25 cellular contexts compared by ENCODE assay signal in genomic region chr3:54857343-54857742, GRCh38.
DNase-seq lines count a peak whose midpoint lies in the region; TF ChIP-seq lines count a peak whose summit lies in the region.
"Had no signal": no experiment of that assay in that cellular context is flagged by ENCODE, and none has a peak within 500 bp of the region (broad histone marks: within the 10 kb centered on the region; RNA-seq: fewer than 3 reads in every experiment).

No MANE protein-coding gene starts in this region.

- no peaks in the 10 kb centered on the region for H3K36me3 ChIP-seq in smooth muscle cell (ENCODE audit: low read depth)
- H3K36me3 ChIP-seq: esophagus squamous epithelium, SJSA1 had no signal

- 91% methylated on average over 3 of the region's 3 CpGs for WGBS in smooth muscle cell (ENCODE audit: low lambda C conversion rate)

- no peak overlapping the region for H3K9ac ChIP-seq in smooth muscle cell (ENCODE audit: low read depth)

- H3K4me3 ChIP-seq in smooth muscle cell = no peak overlapping the region
- H3K4me3 ChIP-seq: A549, esophagus squamous epithelium, psoas muscle, SJSA1 had no signal

- H3K27me3 ChIP-seq in smooth muscle cell (ENCODE audit: low read depth) = no peaks in the 10 kb centered on the region
- H3K27me3 ChIP-seq: esophagus squamous epithelium, SJSA1 had no signal

- H3K4me1 ChIP-seq in smooth muscle cell (ENCODE audit: low read depth) = no peaks in the 10 kb centered on the region
- H3K4me1 ChIP-seq: A549 had no signal

- H3K79me2 ChIP-seq in smooth muscle cell (ENCODE audit: low read depth) = no peaks in the 10 kb centered on the region

- H3K9me3 ChIP-seq in smooth muscle cell (replicated peaks; ENCODE audit: low read depth) = no peaks in the 10 kb centered on the region
- H3K9me3 ChIP-seq: A549, esophagus squamous epithelium, psoas muscle, SJSA1 had no signal

- H3K4me2 ChIP-seq in smooth muscle cell = no peak overlapping the region
- H3K4me2 ChIP-seq: A549 had no signal

- H3K27ac ChIP-seq in VCaP (peak overlapping the region; percentile 70), substantia nigra (ENCODE audit: low read depth, low read length, poor library complexity, severe bottlenecking) (no peak overlapping the region), smooth muscle cell (ENCODE audit: low read depth) (no peak overlapping the region)
- H3K27ac ChIP-seq: A549, psoas muscle, SJSA1 had no signal

- TF ChIP-seq CTCF in VCaP (conservative IDR thresholded peaks at IDR 0.05) (no peak), smooth muscle cell (IDR thresholded peaks at IDR 0.05; ENCODE audit: borderline replicate concordance, insufficient read depth, poor library complexity, severe bottlenecking) (no peak)

- H3F3A ChIP-seq in smooth muscle cell (ENCODE audit: low read depth) = no peaks in the 10 kb centered on the region

- no peaks in the 10 kb centered on the region for H4K20me1 ChIP-seq in smooth muscle cell (ENCODE audit: low read depth)

- no peak overlapping the region for H2AFZ ChIP-seq in smooth muscle cell (ENCODE audit: low read depth)

- DNase-seq in A172 (ENCODE audit: low spot score) = peak; percentile 81
- peak; percentile 65 for DNase-seq in LHCN-M2 (ENCODE audit: low read depth)
- peak; percentile 43 for DNase-seq in kidney glomerular epithelial cell (lab: John Stamatoyannopoulos, UW)
- DNase-seq in NOMO-1 treated with dmso at 0.1 percent for 144 hours (lab: John Stamatoyannopoulos, UW; ENCODE audit: unreplicated experiment) = no peak
- no peak for DNase-seq in substantia nigra (lab: John Stamatoyannopoulos, UW)
- no peak for DNase-seq in smooth muscle cell (lab: John Stamatoyannopoulos, UW; ENCODE audit: unreplicated experiment)
- DNase-seq in 8988T = no peak
- DNase-seq: activated B cell treated with CpG ODN at 0.5 μM for 24 hours; activated CD4-positive, alpha-beta memory T cell treated with anti-CD3 and anti-CD28 coated beads for 36 hours; activated naive CD4-positive, alpha-beta T cell treated with anti-CD3 and anti-CD28 coated beads for 36 hours; cerebellar nuclear complex; COR-L47; esophagus squamous epithelium; midbrain; NCI-H187 treated with DMSO at 0.1 percent for 48 hours; NCI-H345; NCI-H82; OCI-M1; psoas muscle; small intestine; stimulated activated CD4-positive, alpha-beta T cell treated with anti-CD3 and anti-CD28 coated beads, Interleukin-4, amount 100 ng/mL, for 1 hour; T-helper 2 cell had no signal

Comparison
In these comparisons a context has a peak if more than half of its experiments do, and no peak if none do; other contexts are left out.
1. DNase-seq: peak in A172 (single experiment), LHCN-M2 (single experiment) and kidney glomerular epithelial cell (single experiment); none in NOMO-1 treated with dmso at 0.1 percent for 144 hours (single experiment), substantia nigra (0 of 49), smooth muscle cell (single experiment) and 8988T (single experiment).